24 cellular contexts compared by ENCODE assay signal in the genomic region with DNA sequence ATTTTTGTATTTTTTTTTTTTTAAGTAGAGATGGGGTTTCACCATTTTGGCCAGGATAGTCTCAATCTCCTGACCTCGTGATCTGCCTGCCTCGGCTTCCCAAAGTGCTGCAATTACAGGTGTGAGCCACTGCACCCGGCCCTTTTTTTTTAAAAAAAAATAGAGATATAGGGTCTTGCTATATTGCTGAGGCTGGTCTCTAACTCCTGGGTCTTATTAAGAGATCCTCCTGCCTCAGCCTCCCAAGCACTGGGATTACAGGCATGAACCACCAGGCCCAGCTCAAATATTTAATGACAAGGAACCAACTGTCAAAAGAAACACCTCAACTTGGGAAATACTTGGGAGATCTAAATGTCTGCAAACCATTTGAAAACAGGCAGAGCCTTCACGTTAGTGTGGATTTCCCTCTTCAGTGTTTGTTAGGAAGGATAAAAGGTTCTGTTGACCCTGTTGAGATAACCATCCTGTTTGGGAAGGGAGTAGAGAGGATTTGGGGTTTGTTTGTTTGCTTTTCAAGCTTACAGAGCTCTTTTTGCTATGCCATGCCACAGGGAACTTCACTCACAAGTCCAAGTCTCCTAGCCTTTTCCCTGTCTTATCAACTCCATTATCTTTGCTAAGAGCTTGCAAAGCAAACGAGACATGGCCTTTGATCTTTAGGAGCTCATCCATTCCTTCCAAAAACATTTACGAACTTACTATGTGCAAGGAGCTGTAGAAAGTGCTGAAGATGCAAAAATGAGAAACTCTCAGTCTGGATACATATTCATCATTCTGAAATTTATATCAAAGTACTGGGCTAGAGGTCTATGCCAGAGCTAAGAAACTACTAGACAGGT. TPM values are rescaled to one million over a fixed set of nuclear protein-coding genes. Genes with fewer than 3 reads are reported as not detected.
"Had no signal": no experiment of that assay in that cellular context is flagged by ENCODE, and none has a peak within 500 bp of the region (broad histone marks: within the 10 kb centered on the region; RNA-seq: fewer than 3 reads in every experiment).

No MANE protein-coding gene starts in this region.

- ATAC-seq: activated T-cell treated with anti-CD3 and anti-CD28 coated beads, Interleukin-2, amount 50 U/mL, for 72 hours; foreskin keratinocyte; left lobe of liver; lower lobe of right lung; naive thymus-derived CD4-positive, alpha-beta T cell had no signal

- H3K4me3 Mint-ChIP-seq: activated CD4-positive, alpha-beta memory T cell treated with anti-CD3 and anti-CD28 coated beads, Interleukin-2, amount 10 ng/mL, durations not matched to agents 7 days and 5 days; activated CD4-positive, alpha-beta T cell treated with anti-CD3 and anti-CD28 coated beads, Interleukin-2, amount 10 ng/mL, durations not matched to agents 24 days and 14 days; activated T-cell treated with anti-CD3 and anti-CD28 coated beads, Interleukin-2, amount 50 U/mL, for 72 hours; brain; immature natural killer cell; naive thymus-derived CD4-positive, alpha-beta T cell; neural progenitor cell had no signal

- DNase-seq: activated CD4-positive, alpha-beta memory T cell treated with anti-CD3 and anti-CD28 coated beads, Interleukin-2, amount 10 ng/mL, durations not matched to agents 7 days and 5 days; activated CD4-positive, alpha-beta T cell treated with anti-CD3 and anti-CD28 coated beads, Interleukin-2, amount 10 ng/mL, durations not matched to agents 24 days and 14 days; activated gamma-delta T cell; activated naive CD4-positive, alpha-beta T cell treated with anti-CD3 and anti-CD28 coated beads, Interleukin-2, amount 50 U/mL, for 16 hours; activated T-cell treated with anti-CD3 and anti-CD28 coated beads, Interleukin-2, amount 50 U/mL, for 72 hours; aorta; dermis blood vessel endothelial cell; effector CD8-positive, alpha-beta T cell; foreskin keratinocyte; immature natural killer cell; lower lobe of right lung; naive thymus-derived CD4-positive, alpha-beta T cell; retina; spleen; stimulated activated CD4-positive, alpha-beta T cell treated with anti-CD3 and anti-CD28 coated beads, Interleukin-4, amount 100 ng/mL, for 1 hour; stimulated activated naive CD4-positive, alpha-beta T cell; T-helper 9 cell; upper lobe of left lung had no signal

- H3K4me3 ChIP-seq: lower lobe of right lung, neural progenitor cell, spleen, thoracic aorta, upper lobe of left lung had no signal

- H3K27ac ChIP-seq: foreskin keratinocyte, lower lobe of right lung, neural progenitor cell, spleen, thoracic aorta had no signal

- H3K4me1 Mint-ChIP-seq: activated CD4-positive, alpha-beta memory T cell treated with anti-CD3 and anti-CD28 coated beads, Interleukin-2, amount 10 ng/mL, durations not matched to agents 7 days and 5 days; brain; immature natural killer cell; neural progenitor cell had no signal

- H3K36me3 ChIP-seq: neural progenitor cell, spleen, thoracic aorta had no signal

- H3K9me3 ChIP-seq: lower lobe of right lung, spleen, thoracic aorta, upper lobe of left lung had no signal

- H3K36me3 Mint-ChIP-seq: brain; naive thymus-derived CD4-positive, alpha-beta T cell had no signal

- H3K27ac Mint-ChIP-seq: activated CD4-positive, alpha-beta memory T cell treated with anti-CD3 and anti-CD28 coated beads, Interleukin-2, amount 10 ng/mL, durations not matched to agents 7 days and 5 days; activated CD4-positive, alpha-beta T cell treated with anti-CD3 and anti-CD28 coated beads, Interleukin-2, amount 10 ng/mL, durations not matched to agents 24 days and 14 days; activated T-cell treated with anti-CD3 and anti-CD28 coated beads, Interleukin-2, amount 50 U/mL, for 72 hours; brain; immature natural killer cell; naive thymus-derived CD4-positive, alpha-beta T cell; neural progenitor cell; progenitor cell of endocrine pancreas had no signal

- H3K27me3 ChIP-seq: foreskin keratinocyte, neural progenitor cell, spleen, upper lobe of left lung had no signal

- H3K27me3 Mint-ChIP-seq: activated CD4-positive, alpha-beta memory T cell treated with anti-CD3 and anti-CD28 coated beads, Interleukin-2, amount 10 ng/mL, durations not matched to agents 7 days and 5 days; activated CD4-positive, alpha-beta T cell treated with anti-CD3 and anti-CD28 coated beads, Interleukin-2, amount 10 ng/mL, durations not matched to agents 24 days and 14 days; brain; naive thymus-derived CD4-positive, alpha-beta T cell; progenitor cell of endocrine pancreas had no signal

- H3K4me1 ChIP-seq: foreskin keratinocyte, neural progenitor cell, spleen had no signal

- H3K9me3 Mint-ChIP-seq: activated CD4-positive, alpha-beta memory T cell treated with anti-CD3 and anti-CD28 coated beads, Interleukin-2, amount 10 ng/mL, durations not matched to agents 7 days and 5 days; activated CD4-positive, alpha-beta T cell treated with anti-CD3 and anti-CD28 coated beads, Interleukin-2, amount 10 ng/mL, durations not matched to agents 24 days and 14 days; activated T-cell treated with anti-CD3 and anti-CD28 coated beads, Interleukin-2, amount 50 U/mL, for 72 hours; brain; immature natural killer cell; naive thymus-derived CD4-positive, alpha-beta T cell; neural progenitor cell had no signal

RNA-seq across cellular contexts. Expression of a gene that starts 7.5 kb away (rescaled TPM):
- total RNA-seq: activated CD4-positive, alpha-beta memory T cell treated with anti-CD3 and anti-CD28 coated beads, Interleukin-2, amount 10 ng/mL, durations not matched to agents 7 days and 5 days; activated CD4-positive, alpha-beta T cell treated with anti-CD3 and anti-CD28 coated beads, Interleukin-2, amount 10 ng/mL, durations not matched to agents 24 days and 14 days; T-helper 1 cell treated with Interleukin-12 subunit alpha and Interleukin-12 subunit beta and Interleukin-4 antibody, amounts not matched to agents 30 ng/mL and 1 ng/mL, for 36 hours had no signal
